9 cellular contexts compared by ENCODE assay signal in genomic region chr1:92480813-92481597, GRCh38. TPM values are rescaled to one million over a fixed set of nuclear protein-coding genes. Genes with fewer than 3 reads are reported as not detected.
DNase-seq lines count a peak whose midpoint lies in the region; ATAC-seq and TF ChIP-seq lines count a peak whose summit lies in the region.
"Had no signal": no experiment of that assay in that cellular context is flagged by ENCODE, and none has a peak within 500 bp of the region (broad histone marks: within the 10 kb centered on the region; RNA-seq: fewer than 3 reads in every experiment).

No MANE protein-coding gene starts in this region.

- H3K4me3 Mint-ChIP-seq in glutamatergic neuron (ENCODE audit: unreplicated experiment): peak overlapping the region; percentile 78
- peak overlapping the region; percentile 35 for H3K4me3 Mint-ChIP-seq in osteocyte (ENCODE audit: unreplicated experiment)

- peaks cover 13% of the 10 kb centered on the region for H3K4me1 Mint-ChIP-seq in glutamatergic neuron (ENCODE audit: low read depth, unreplicated experiment)
- H3K4me1 Mint-ChIP-seq in osteocyte (ENCODE audit: unreplicated experiment): peaks cover 52% of the 10 kb centered on the region

- H3K36me3 Mint-ChIP-seq in glutamatergic neuron (ENCODE audit: unreplicated experiment) (peaks cover 11% of the 10 kb centered on the region), osteocyte (ENCODE audit: unreplicated experiment) (no peaks in the 10 kb centered on the region)

- no peak for TF ChIP-seq CTCF in NB4 (IDR thresholded peaks at IDR 0.05; ENCODE audit: low read depth, low read length)
- TF ChIP-seq CTCF in glutamatergic neuron (IDR thresholded peaks at IDR 0.05; ENCODE audit: partially characterized antibody, unreplicated experiment): no peak
- TF ChIP-seq CTCF in osteocyte (IDR thresholded peaks at IDR 0.05): no peak

- H3K27ac Mint-ChIP-seq in glutamatergic neuron (ENCODE audit: unreplicated experiment) (no peak overlapping the region), osteocyte (ENCODE audit: unreplicated experiment) (peak overlapping the region; percentile 23)

- DNase-seq in EL (peak; percentile 11), NB4 (ENCODE audit: low read depth) (peak; percentile 59), glutamatergic neuron (peak; percentile 41), osteocyte (ENCODE audit: extremely low spot score, unreplicated experiment) (no peak), DMS79 treated with DMSO at 0.1 percent for 48 hours (lab: John Stamatoyannopoulos, UW) (no peak), activated gamma-delta T cell treated with Interleukin-2 at 50 U/mL for 16 hours (no peak)
- DNase-seq: NCI-H524 treated with DMSO at 0.1 percent for 48 hours had no signal

- H3K9me3 Mint-ChIP-seq in glutamatergic neuron (ENCODE audit: unreplicated experiment) (peaks cover 12% of the 10 kb centered on the region), osteocyte (ENCODE audit: unreplicated experiment) (no peaks in the 10 kb centered on the region)

- ATAC-seq in GM18858 (IDR thresholded peaks at IDR 0.05; ENCODE audit: unreplicated experiment): no peak
- no peak for ATAC-seq in HG03196 (IDR thresholded peaks at IDR 0.05; ENCODE audit: unreplicated experiment)

- TF ChIP-seq POLR2A in NB4 (IDR thresholded peaks at IDR 0.05; ENCODE audit: extremely low read depth, insufficient read length): peak; percentile 7

- H3K27me3 Mint-ChIP-seq in glutamatergic neuron (ENCODE audit: unreplicated experiment) (peaks cover 39% of the 10 kb centered on the region), osteocyte (ENCODE audit: unreplicated experiment) (peaks cover 86% of the 10 kb centered on the region)

- H3K4me3 ChIP-seq in NB4 (ENCODE audit: low read depth, low read length): peak overlapping the region; percentile 99

RNA-seq across cellular contexts. Expression of gene GFI1, which starts 5.7 kb away (rescaled TPM):
- total RNA-seq in glutamatergic neuron (ENCODE audit: unreplicated experiment) (not detected), osteocyte (0.11 and 0.18 TPM in 2 replicates)

Comparison
In these comparisons a context has a peak if more than half of its experiments do, and no peak if none do; other contexts are left out.
1. DNase-seq: peak in EL (single experiment), NB4 (single experiment) and glutamatergic neuron (single experiment); none in osteocyte (single experiment), DMS79 treated with DMSO at 0.1 percent for 48 hours (single experiment) and activated gamma-delta T cell treated with Interleukin-2 at 50 U/mL for 16 hours (single experiment).